ENCODE assay signal across 8 cellular contexts in genomic region chr9:101119206-101119819, GRCh38.
DNase-seq lines count a peak whose midpoint lies in the region; ATAC-seq lines count a peak whose summit lies in the region.

No MANE protein-coding gene starts in this region.

- DNase-seq in DMS53 (lab: John Stamatoyannopoulos, UW) (peak; percentile 76), GM19238 (ENCODE audit: insufficient read length, low spot score) (peak; percentile 4), NCI-H2196 treated with DMSO at 0.1 percent for 48 hours (lab: John Stamatoyannopoulos, UW; ENCODE audit: unreplicated experiment) (peak; percentile 2), astrocyte of the hippocampus (ENCODE audit: low read depth, low spot score) (peak; percentile 72), kidney tubule cell (ENCODE audit: low spot score) (peak; percentile 66), germinal center (ENCODE audit: low spot score) (no peak), AG08395 (ENCODE audit: low spot score) (no peak)

- peak; percentile 68 for ATAC-seq in HG03108 (IDR thresholded peaks at IDR 0.05; ENCODE audit: unreplicated experiment)

Comparison
In these comparisons a context has a peak if more than half of its experiments do, and no peak if none do; other contexts are left out.
1. DNase-seq: peak in DMS53 (single experiment), GM19238 (single experiment), NCI-H2196 treated with DMSO at 0.1 percent for 48 hours (single experiment), astrocyte of the hippocampus (single experiment) and kidney tubule cell (single experiment); none in germinal center (single experiment) and AG08395 (single experiment).